ENCODE assay signal across 17 cellular contexts in the genomic region with DNA sequence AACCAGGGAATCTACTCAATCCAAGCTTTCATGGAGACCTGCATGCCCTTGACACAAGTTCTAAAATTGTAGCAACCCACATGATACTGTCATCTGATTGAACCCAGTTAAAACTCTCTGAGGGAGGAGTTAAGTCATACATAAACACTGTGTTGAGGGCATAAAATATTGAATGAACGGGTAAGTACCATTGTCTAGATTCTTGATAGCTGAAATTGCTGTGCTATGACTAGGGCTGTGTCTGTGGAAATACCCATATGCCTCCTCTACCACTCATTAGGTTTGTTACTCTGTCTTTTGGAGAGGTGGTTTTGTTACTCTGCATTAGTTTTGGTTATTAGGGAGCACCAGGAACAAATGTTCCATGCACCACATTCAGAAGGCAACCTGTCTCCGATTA. TPM values are rescaled to one million over a fixed set of nuclear protein-coding genes. Genes with fewer than 3 reads are reported as not detected.
DNase-seq lines count a peak whose midpoint lies in the region; ATAC-seq, FAIRE-seq and TF ChIP-seq lines count a peak whose summit lies in the region.
"Had no signal": no experiment of that assay in that cellular context is flagged by ENCODE, and none has a peak within 500 bp of the region (broad histone marks: within the 10 kb centered on the region; RNA-seq: fewer than 3 reads in every experiment).

No MANE protein-coding gene starts in this region.

- peaks cover 6% of the 10 kb centered on the region; the same call in 1 of the 2 replicates for H3K36me3 ChIP-seq in OCI-LY1 (ENCODE audit: insufficient read depth, low read length)
- H3K36me3 ChIP-seq: MG63 had no signal

- no peak overlapping the region for H3K27ac Mint-ChIP-seq in chondrocyte (ENCODE audit: unreplicated experiment)
- H3K27ac Mint-ChIP-seq in CD4-positive, alpha-beta T cell = no peak overlapping the region
- H3K27ac Mint-ChIP-seq: activated naive CD8-positive, alpha-beta T cell; WTC11 had no signal

- H3K4me3 Mint-ChIP-seq in chondrocyte (ENCODE audit: unreplicated experiment) = no peak overlapping the region
- no peak overlapping the region for H3K4me3 Mint-ChIP-seq in CD4-positive, alpha-beta T cell
- H3K4me3 Mint-ChIP-seq: activated naive CD8-positive, alpha-beta T cell; central memory CD8-positive, alpha-beta T cell; WTC11 had no signal

- FAIRE-seq in GM12891 (lab: Jason Lieb, UNC) = peak; percentile 56

- no peaks in the 10 kb centered on the region for H3F3A ChIP-seq in OCI-LY1 (ENCODE audit: insufficient read depth, low read length)

- peaks cover 29% of the 10 kb centered on the region for H3K27me3 Mint-ChIP-seq in chondrocyte (ENCODE audit: low read depth)
- no peaks in the 10 kb centered on the region for H3K27me3 Mint-ChIP-seq in CD4-positive, alpha-beta T cell
- H3K27me3 Mint-ChIP-seq: activated naive CD8-positive, alpha-beta T cell; central memory CD8-positive, alpha-beta T cell had no signal

- ATAC-seq in GM19023 (IDR thresholded peaks at IDR 0.05; ENCODE audit: unreplicated experiment) = peak; percentile 43
- peak; percentile 47 for ATAC-seq in HG02938 (IDR thresholded peaks at IDR 0.05; ENCODE audit: unreplicated experiment)
- ATAC-seq in CD4-positive, alpha-beta T cell (ENCODE audit: poor library complexity) = no peak
- ATAC-seq: upper lobe of right lung, WTC11 had no signal

- H3K4me1 Mint-ChIP-seq in chondrocyte (ENCODE audit: low read depth) = no peaks in the 10 kb centered on the region
- H3K4me1 Mint-ChIP-seq in CD4-positive, alpha-beta T cell (ENCODE audit: low read depth) = peaks cover 43% of the 10 kb centered on the region

- in situ Hi-C loops in GM13976 (cut with MboI; ENCODE audit: low sequenced_read_pairs, unreplicated experiment) = no loop called here

- intact Hi-C loops in CD4-positive, alpha-beta T cell (cut with DNase I, micrococcal nuclease) = no loop called here

- H3K9me2 ChIP-seq in OCI-LY1 (ENCODE audit: low read depth, low read length) = no peaks in the 10 kb centered on the region

- no peak overlapping the region for H3K4me3 ChIP-seq in OCI-LY1 (ENCODE audit: low read depth, low read length, poor library complexity, severe bottlenecking)
- H3K4me3 ChIP-seq: MG63, upper lobe of right lung had no signal

- TF ChIP-seq CTCF in OCI-LY1 (IDR thresholded peaks at IDR 0.05; ENCODE audit: low read length) = no peak
- no peak for TF ChIP-seq CTCF in chondrocyte (IDR thresholded peaks at IDR 0.05)
- TF ChIP-seq CTCF in GM13976 (IDR thresholded peaks at IDR 0.05; ENCODE audit: borderline replicate concordance, control extremely low read depth, extremely low read depth, insufficient read depth, missing control alignments) = no peak
- TF ChIP-seq CTCF in CD4-positive, alpha-beta T cell (IDR thresholded peaks at IDR 0.05) = no peak

- TF ChIP-seq POLR2A in GM12891 (IDR thresholded peaks at IDR 0.05; ENCODE audit: low read depth, low read length) = no peak

- peak overlapping the region; percentile 2 for H3K27ac ChIP-seq in OCI-LY1 (ENCODE audit: low read depth, low read length, poor library complexity, severe bottlenecking)
- H3K27ac ChIP-seq in CD4-positive, alpha-beta T cell (ENCODE audit: low read depth, low read length) = no peak overlapping the region
- H3K27ac ChIP-seq: upper lobe of right lung had no signal

- no peak overlapping the region for H3K9ac ChIP-seq in OCI-LY1 (ENCODE audit: low read length)

- H2AFZ ChIP-seq in OCI-LY1 (ENCODE audit: low read length) = no peak overlapping the region

- peaks cover 52% of the 10 kb centered on the region for H3K79me2 ChIP-seq in OCI-LY1 (ENCODE audit: insufficient read depth, low read length)

- H3K9me3 ChIP-seq in OCI-LY1 (ENCODE audit: low read length) = no peaks in the 10 kb centered on the region
- H3K9me3 ChIP-seq in CD4-positive, alpha-beta T cell (ENCODE audit: control insufficient read depth, low read length) = no peaks in the 10 kb centered on the region
- H3K9me3 ChIP-seq: MG63, upper lobe of right lung had no signal

- H3K4me1 ChIP-seq in OCI-LY1 (ENCODE audit: insufficient read depth, low read length, severe bottlenecking) = peaks cover 24% of the 10 kb centered on the region
- H3K4me1 ChIP-seq: upper lobe of right lung had no signal

- no peak overlapping the region for H3K4me2 ChIP-seq in OCI-LY1 (ENCODE audit: low read length)

- H3K36me3 Mint-ChIP-seq in chondrocyte (ENCODE audit: low read depth) = no peaks in the 10 kb centered on the region
- peaks cover 15% of the 10 kb centered on the region for H3K36me3 Mint-ChIP-seq in CD4-positive, alpha-beta T cell (ENCODE audit: low read depth)
- H3K36me3 Mint-ChIP-seq: WTC11 had no signal

- CTCF ChIA-PET in CD4-positive, alpha-beta T cell (lab: Charles Lee) = no interaction called here

- POLR2A ChIA-PET in CD4-positive, alpha-beta T cell (lab: Charles Lee) = no interaction called here

- H3K9me3 Mint-ChIP-seq in chondrocyte (ENCODE audit: low read depth) = no peaks in the 10 kb centered on the region
- no peaks in the 10 kb centered on the region for H3K9me3 Mint-ChIP-seq in CD4-positive, alpha-beta T cell
- H3K9me3 Mint-ChIP-seq: central memory CD8-positive, alpha-beta T cell; WTC11 had no signal

- DNase-seq in GM12891 (ENCODE audit: insufficient read length, low spot score) = no peak
- no peak for DNase-seq in chondrocyte (ENCODE audit: low spot score)
- no peak for DNase-seq in GM13976 (ENCODE audit: low spot score)
- no peak for DNase-seq in CD4-positive, alpha-beta T cell
- DNase-seq in retina = no peak
- DNase-seq: activated CD8-positive, alpha-beta memory T cell treated with anti-CD3 and anti-CD28 coated beads, Interleukin-2, amount 50 U/mL, for 4 hours; islet precursor cell; MG63; NCI-H226; stimulated activated CD4-positive, alpha-beta T cell treated with anti-CD3 and anti-CD28 coated beads, Interleukin-15, amount 100 ng/mL, for 24 hours; upper lobe of right lung had no signal

- no peaks in the 10 kb centered on the region for H3K27me3 ChIP-seq in OCI-LY1 (ENCODE audit: insufficient read depth, low read length)
- no peaks in the 10 kb centered on the region for H3K27me3 ChIP-seq in CD4-positive, alpha-beta T cell (ENCODE audit: control insufficient read depth, insufficient read depth, low read length)
- H3K27me3 ChIP-seq: MG63, upper lobe of right lung had no signal

- no peaks in the 10 kb centered on the region for H4K20me1 ChIP-seq in OCI-LY1 (ENCODE audit: insufficient read depth, low read length)

TF ChIP-seq in GM12891, 5 proteins besides CTCF, POLR2A, EP300 and RAD21:
- TF ChIP-seq PAX5 (IDR thresholded peaks at IDR 0.05; ENCODE audit: insufficient read depth, low read length, severe bottlenecking) (no peak), TAF1 (IDR thresholded peaks at IDR 0.05; ENCODE audit: low read depth, low read length) (no peak), SPI1 (IDR thresholded peaks at IDR 0.05; ENCODE audit: low read depth, low read length) (no peak), POLR2AphosphoS5 (IDR thresholded peaks at IDR 0.05; ENCODE audit: low read depth, low read length) (no peak), POU2F2 (IDR thresholded peaks at IDR 0.05; ENCODE audit: low read depth, low read length) (no peak)

RNA-seq across cellular contexts. Expression of a gene that starts 7.6 kb away (rescaled TPM):
- polyA plus RNA-seq in GM12891 (2012; ENCODE audit: low read depth, missing spikeins) = 2.9 TPM
- 3.5 to 4.9 TPM (median 4.4 TPM) in 3 replicates for total RNA-seq in chondrocyte
- 1 to 10 TPM; 3.7 to 4.3 TPM for total RNA-seq in CD4-positive, alpha-beta T cell

RNA-seq across cellular contexts. Expression of a gene that starts 33.4 kb away (rescaled TPM):
- polyA plus RNA-seq in GM12891 (2012; ENCODE audit: low read depth, missing spikeins) = 0.41 TPM
- total RNA-seq in chondrocyte = 0.12 to 0.28 TPM in 2 of 3 replicates, not detected in the other
- total RNA-seq in CD4-positive, alpha-beta T cell = under 1 TPM; 0.11 to 0.19 TPM
